In genomic region chr7:98211221-98211675, GRCh38 we compare ENCODE assay signal across 9 cellular contexts. TPM values are rescaled to one million over a fixed set of nuclear protein-coding genes. Genes with fewer than 3 reads are reported as not detected.
DNase-seq lines count a peak whose midpoint lies in the region; TF ChIP-seq lines count a peak whose summit lies in the region.
"Had no signal": no experiment of that assay in that cellular context is flagged by ENCODE, and none has a peak within 500 bp of the region (broad histone marks: within the 10 kb centered on the region; RNA-seq: fewer than 3 reads in every experiment).

Gene BHLHA15 (plus strand): TSS chr7:98211439. CDS start chr7:98212310, 871 bp downstream.

- WGBS in sigmoid colon, 2 donors, result 2 to 3% methylated on average over 44 to 45 of the region's 45 CpGs

- H3K27ac ChIP-seq in sigmoid colon, result no peak within 1 kb of the TSS
- H3K27ac ChIP-seq: neutrophil had no signal

- H3K36me3 ChIP-seq in sigmoid colon, result peaks cover 0 to 15% (median 11%) of the 10 kb centered on the region in 4 donors

- no peak for TF ChIP-seq POLR2A in sigmoid colon (IDR thresholded peaks at IDR 0.05)

- H3K4me1 ChIP-seq in sigmoid colon, result peaks cover 0 to 14% (median 7%) of the 10 kb centered on the region in 4 donors

- TF ChIP-seq EP300 in sigmoid colon (IDR thresholded peaks at IDR 0.05), result no peak

- H3K27me3 ChIP-seq in sigmoid colon, result peaks cover 7 to 24% (median 12%) of the 10 kb centered on the region in 3 donors

- H3K4me3 ChIP-seq in sigmoid colon, result peak within 1 kb of the TSS in 3 of 4 donors; percentile 29 to 41 (median 40)

- no peaks in the 10 kb centered on the region for H3K9me3 ChIP-seq in sigmoid colon
- H3K9me3 ChIP-seq: neutrophil had no signal

- DNase-seq in EL (peak; percentile 16), HuH-7.5 (ENCODE audit: low spot score) (peak; percentile 93), glomerular visceral epithelial cell (ENCODE audit: extremely low spot score) (peak; percentile 45), sigmoid colon (peak; percentile 56), KBM-7 (no peak), NCI-H2107 treated with DMSO at 0.1 percent for 48 hours (lab: John Stamatoyannopoulos, UW; ENCODE audit: unreplicated experiment) (no peak), NCI-H526 treated with DMSO at 0.1 percent for 48 hours (lab: John Stamatoyannopoulos, UW) (no peak)
- peak; percentile 38 for DNase-seq in activated T-cell treated with anti-CD3 and anti-CD28 coated beads, Interleukin-2, amount 50 U/mL, for 1 hour

- intact Hi-C loops in sigmoid colon (cut with DNase I), result no loop called here

- TF ChIP-seq CTCF in sigmoid colon (IDR thresholded peaks at IDR 0.05), result no peak

- in situ Hi-C loops in KBM-7 (cut with MboI; ENCODE audit: low pct_unique_long_range_greater_than_20kb, low sequenced_read_pairs), result no loop called here

RNA-seq across cellular contexts. Expression of gene BHLHA15, which starts in this region (rescaled TPM):
- not detected for total RNA-seq in sigmoid colon
- polyA plus RNA-seq in sigmoid colon, result 1 to 10 TPM in 2 of 3 donors, not detected in 1; 1.2 to 1.4 TPM

Comparison
In these comparisons a context has a peak if more than half of its experiments do, and no peak if none do; other contexts are left out.
1. DNase-seq: peak in EL (single experiment), HuH-7.5 (single experiment), activated T-cell treated with anti-CD3 and anti-CD28 coated beads, Interleukin-2, amount 50 U/mL, for 1 hour (single experiment), glomerular visceral epithelial cell (single experiment) and sigmoid colon (single experiment); none in KBM-7 (single experiment), NCI-H2107 treated with DMSO at 0.1 percent for 48 hours (single experiment) and NCI-H526 treated with DMSO at 0.1 percent for 48 hours (single experiment).